1 cellular context compared by ENCODE assay signal in the genomic region with DNA sequence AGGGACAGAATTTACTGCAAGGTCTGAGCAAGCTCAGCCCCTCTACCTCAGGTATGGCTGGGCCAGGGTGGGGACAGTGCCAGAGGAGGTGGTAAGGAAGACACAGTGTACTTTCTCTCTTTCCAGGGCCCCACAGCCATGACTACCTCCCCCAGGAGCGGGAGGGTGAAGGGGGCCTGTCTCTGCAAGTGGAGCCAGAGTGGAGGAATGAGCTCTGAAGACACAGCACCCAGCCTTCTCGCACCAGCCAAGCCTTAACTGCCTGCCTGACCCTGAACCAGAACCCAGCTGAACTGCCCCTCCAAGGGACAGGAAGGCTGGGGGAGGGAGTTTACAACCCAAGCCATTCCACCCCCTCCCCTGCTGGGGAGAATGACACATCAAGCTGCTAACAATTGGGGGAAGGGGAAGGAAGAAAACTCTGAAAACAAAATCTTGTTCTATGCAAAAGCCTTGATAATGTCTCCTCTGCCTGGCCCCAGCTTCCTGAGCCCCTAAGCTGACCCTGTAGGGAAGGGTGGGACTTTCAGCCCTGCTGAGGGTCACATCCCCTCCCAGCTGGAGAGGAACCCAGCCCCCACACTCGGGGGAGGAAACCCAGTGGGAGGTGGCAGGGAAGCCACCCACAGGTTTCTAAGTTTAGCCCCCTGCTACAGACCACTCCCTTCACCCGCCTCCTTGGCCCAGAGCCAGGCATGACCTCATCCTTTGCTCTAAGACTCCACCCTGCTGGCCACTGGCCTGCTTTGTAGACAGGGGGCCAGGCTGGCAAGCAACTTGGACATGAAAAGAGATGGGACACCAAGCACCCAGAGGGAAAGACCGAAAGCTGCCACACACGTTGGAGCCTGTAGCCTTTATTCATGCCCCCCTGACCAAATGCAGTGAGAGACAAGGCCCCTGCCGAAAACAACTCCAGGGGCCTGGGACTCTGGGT.
TF ChIP-seq lines count a peak whose summit lies in the region.

No MANE protein-coding gene starts in this region.

TF ChIP-seq in HepG2, 621 proteins besides CTCF, POLR2A, EP300 and RAD21 (continued from another document and continues in another):
- TF ChIP-seq, protein P1, sequence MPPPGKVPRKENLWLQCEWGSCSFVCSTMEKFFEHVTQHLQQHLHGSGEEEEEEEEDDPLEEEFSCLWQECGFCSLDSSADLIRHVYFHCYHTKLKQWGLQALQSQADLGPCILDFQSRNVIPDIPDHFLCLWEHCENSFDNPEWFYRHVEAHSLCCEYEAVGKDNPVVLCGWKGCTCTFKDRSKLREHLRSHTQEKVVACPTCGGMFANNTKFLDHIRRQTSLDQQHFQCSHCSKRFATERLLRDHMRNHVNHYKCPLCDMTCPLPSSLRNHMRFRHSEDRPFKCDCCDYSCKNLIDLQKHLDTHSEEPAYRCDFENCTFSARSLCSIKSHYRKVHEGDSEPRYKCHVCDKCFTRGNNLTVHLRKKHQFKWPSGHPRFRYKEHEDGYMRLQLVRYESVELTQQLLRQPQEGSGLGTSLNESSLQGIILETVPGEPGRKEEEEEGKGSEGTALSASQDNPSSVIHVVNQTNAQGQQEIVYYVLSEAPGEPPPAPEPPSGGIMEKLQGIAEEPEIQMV (CRISPR knock-in tag; IDR thresholded peaks at IDR 0.05; ENCODE audit: low read depth): no peak
- TF ChIP-seq, protein P2, sequence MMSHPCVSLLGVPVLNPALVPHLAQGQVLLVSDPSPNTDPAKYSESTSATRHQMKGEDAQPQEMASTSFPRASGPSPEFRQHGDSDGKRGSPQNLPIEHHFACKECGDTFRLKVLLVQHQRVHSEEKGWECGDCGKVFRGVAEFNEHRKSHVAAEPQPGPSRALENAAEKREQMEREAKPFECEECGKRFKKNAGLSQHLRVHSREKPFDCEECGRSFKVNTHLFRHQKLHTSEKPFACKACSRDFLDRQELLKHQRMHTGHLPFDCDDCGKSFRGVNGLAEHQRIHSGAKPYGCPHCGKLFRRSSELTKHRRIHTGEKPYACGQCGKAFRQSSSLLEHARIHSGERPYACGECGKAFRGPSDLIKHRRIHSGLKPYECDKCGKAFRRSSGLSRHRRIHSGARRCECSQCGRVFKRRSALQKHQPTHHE (CRISPR knock-in tag; IDR thresholded peaks at IDR 0.05; ENCODE audit: borderline replicate concordance): no peak
- TF ChIP-seq GATAD2A (CRISPR knock-in tag; IDR thresholded peaks at IDR 0.05) (peak; percentile 69), BRF2 (CRISPR knock-in tag; IDR thresholded peaks at IDR 0.05) (no peak), MAZ (IDR thresholded peaks at IDR 0.05; ENCODE audit: borderline replicate concordance, low read depth, low read length) (peak; percentile 16; the same call in 1 of the 2 replicates), MAZ (CRISPR knock-in tag; IDR thresholded peaks at IDR 0.05; ENCODE audit: low read depth) (no peak), NONO (IDR thresholded peaks at IDR 0.05) (no peak), NONO (CRISPR knock-in tag; conservative IDR thresholded peaks at IDR 0.05) (0 out of 2 replicates have a peak, but pooled peaks have one; percentile 20), ZNF432 (CRISPR knock-in tag; IDR thresholded peaks at IDR 0.05; ENCODE audit: borderline replicate concordance) (no peak), ZNF205 (CRISPR knock-in tag; IDR thresholded peaks at IDR 0.05) (no peak), ZNF101 (CRISPR knock-in tag; IDR thresholded peaks at IDR 0.05; ENCODE audit: borderline replicate concordance, low read depth) (no peak), ZNF292 (CRISPR knock-in tag; IDR thresholded peaks at IDR 0.05; ENCODE audit: borderline replicate concordance, low read depth) (no peak), ZNF281 (CRISPR knock-in tag; IDR thresholded peaks at IDR 0.05; ENCODE audit: borderline replicate concordance) (peak; percentile 84), ZNF776 (CRISPR knock-in tag; IDR thresholded peaks at IDR 0.05) (no peak), NFKB2 (CRISPR knock-in tag; IDR thresholded peaks at IDR 0.05; ENCODE audit: borderline replicate concordance) (0 out of 2 replicates have a peak, but pooled peaks have one; percentile 15), RXRA (CRISPR knock-in tag; IDR thresholded peaks at IDR 0.05) (peak; percentile 53; the same call in 1 of the 2 replicates), PHB2 (IDR thresholded peaks at IDR 0.05; ENCODE audit: partially characterized antibody) (no peak), PHF5A (CRISPR knock-in tag; IDR thresholded peaks at IDR 0.05; ENCODE audit: low read depth, unreplicated experiment) (peak; percentile 32), ZNF878 (CRISPR knock-in tag; IDR thresholded peaks at IDR 0.05) (0 out of 2 replicates have a peak, but pooled peaks have one; percentile 39), KDM6A (CRISPR knock-in tag; IDR thresholded peaks at IDR 0.05; ENCODE audit: low read depth) (peak; percentile 38; the same call in 1 of the 2 replicates), U2AF1 (optimal IDR thresholded peaks at IDR 0.05; ENCODE audit: low read depth, low read length) (no peak), ZNF274 (CRISPR knock-in tag; IDR thresholded peaks at IDR 0.05) (0 out of 2 replicates have a peak, but pooled peaks have one; percentile 19), ZMYM4 (CRISPR knock-in tag; IDR thresholded peaks at IDR 0.05) (no peak; the same call in 1 of the 2 replicates), ZNF780A (CRISPR knock-in tag; IDR thresholded peaks at IDR 0.05) (no peak)
- TF ChIP-seq, protein P3, sequence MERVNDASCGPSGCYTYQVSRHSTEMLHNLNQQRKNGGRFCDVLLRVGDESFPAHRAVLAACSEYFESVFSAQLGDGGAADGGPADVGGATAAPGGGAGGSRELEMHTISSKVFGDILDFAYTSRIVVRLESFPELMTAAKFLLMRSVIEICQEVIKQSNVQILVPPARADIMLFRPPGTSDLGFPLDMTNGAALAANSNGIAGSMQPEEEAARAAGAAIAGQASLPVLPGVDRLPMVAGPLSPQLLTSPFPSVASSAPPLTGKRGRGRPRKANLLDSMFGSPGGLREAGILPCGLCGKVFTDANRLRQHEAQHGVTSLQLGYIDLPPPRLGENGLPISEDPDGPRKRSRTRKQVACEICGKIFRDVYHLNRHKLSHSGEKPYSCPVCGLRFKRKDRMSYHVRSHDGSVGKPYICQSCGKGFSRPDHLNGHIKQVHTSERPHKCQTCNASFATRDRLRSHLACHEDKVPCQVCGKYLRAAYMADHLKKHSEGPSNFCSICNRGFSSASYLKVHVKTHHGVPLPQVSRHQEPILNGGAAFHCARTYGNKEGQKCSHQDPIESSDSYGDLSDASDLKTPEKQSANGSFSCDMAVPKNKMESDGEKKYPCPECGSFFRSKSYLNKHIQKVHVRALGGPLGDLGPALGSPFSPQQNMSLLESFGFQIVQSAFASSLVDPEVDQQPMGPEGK (CRISPR knock-in tag; IDR thresholded peaks at IDR 0.05): peak; percentile 85
- TF ChIP-seq, protein P4, sequence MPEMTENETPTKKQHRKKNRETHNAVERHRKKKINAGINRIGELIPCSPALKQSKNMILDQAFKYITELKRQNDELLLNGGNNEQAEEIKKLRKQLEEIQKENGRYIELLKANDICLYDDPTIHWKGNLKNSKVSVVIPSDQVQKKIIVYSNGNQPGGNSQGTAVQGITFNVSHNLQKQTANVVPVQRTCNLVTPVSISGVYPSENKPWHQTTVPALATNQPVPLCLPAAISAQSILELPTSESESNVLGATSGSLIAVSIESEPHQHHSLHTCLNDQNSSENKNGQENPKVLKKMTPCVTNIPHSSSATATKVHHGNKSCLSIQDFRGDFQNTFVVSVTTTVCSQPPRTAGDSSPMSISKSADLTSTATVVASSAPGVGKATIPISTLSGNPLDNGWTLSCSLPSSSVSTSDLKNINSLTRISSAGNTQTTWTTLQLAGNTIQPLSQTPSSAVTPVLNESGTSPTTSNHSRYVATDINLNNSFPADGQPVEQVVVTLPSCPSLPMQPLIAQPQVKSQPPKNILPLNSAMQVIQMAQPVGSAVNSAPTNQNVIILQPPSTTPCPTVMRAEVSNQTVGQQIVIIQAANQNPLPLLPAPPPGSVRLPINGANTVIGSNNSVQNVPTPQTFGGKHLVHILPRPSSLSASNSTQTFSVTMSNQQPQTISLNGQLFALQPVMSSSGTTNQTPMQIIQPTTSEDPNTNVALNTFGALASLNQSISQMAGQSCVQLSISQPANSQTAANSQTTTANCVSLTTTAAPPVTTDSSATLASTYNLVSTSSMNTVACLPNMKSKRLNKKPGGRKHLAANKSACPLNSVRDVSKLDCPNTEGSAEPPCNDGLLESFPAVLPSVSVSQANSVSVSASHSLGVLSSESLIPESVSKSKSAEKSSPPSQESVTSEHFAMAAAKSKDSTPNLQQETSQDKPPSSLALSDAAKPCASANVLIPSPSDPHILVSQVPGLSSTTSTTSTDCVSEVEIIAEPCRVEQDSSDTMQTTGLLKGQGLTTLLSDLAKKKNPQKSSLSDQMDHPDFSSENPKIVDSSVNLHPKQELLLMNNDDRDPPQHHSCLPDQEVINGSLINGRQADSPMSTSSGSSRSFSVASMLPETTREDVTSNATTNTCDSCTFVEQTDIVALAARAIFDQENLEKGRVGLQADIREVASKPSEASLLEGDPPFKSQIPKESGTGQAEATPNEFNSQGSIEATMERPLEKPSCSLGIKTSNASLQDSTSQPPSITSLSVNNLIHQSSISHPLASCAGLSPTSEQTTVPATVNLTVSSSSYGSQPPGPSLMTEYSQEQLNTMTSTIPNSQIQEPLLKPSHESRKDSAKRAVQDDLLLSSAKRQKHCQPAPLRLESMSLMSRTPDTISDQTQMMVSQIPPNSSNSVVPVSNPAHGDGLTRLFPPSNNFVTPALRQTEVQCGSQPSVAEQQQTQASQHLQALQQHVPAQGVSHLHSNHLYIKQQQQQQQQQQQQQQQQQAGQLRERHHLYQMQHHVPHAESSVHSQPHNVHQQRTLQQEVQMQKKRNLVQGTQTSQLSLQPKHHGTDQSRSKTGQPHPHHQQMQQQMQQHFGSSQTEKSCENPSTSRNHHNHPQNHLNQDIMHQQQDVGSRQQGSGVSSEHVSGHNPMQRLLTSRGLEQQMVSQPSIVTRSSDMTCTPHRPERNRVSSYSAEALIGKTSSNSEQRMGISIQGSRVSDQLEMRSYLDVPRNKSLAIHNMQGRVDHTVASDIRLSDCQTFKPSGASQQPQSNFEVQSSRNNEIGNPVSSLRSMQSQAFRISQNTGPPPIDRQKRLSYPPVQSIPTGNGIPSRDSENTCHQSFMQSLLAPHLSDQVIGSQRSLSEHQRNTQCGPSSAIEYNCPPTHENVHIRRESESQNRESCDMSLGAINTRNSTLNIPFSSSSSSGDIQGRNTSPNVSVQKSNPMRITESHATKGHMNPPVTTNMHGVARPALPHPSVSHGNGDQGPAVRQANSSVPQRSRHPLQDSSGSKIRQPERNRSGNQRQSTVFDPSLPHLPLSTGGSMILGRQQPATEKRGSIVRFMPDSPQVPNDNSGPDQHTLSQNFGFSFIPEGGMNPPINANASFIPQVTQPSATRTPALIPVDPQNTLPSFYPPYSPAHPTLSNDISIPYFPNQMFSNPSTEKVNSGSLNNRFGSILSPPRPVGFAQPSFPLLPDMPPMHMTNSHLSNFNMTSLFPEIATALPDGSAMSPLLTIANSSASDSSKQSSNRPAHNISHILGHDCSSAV (CRISPR knock-in tag; IDR thresholded peaks at IDR 0.05; ENCODE audit: borderline replicate concordance): no peak
- TF ChIP-seq, protein P5, sequence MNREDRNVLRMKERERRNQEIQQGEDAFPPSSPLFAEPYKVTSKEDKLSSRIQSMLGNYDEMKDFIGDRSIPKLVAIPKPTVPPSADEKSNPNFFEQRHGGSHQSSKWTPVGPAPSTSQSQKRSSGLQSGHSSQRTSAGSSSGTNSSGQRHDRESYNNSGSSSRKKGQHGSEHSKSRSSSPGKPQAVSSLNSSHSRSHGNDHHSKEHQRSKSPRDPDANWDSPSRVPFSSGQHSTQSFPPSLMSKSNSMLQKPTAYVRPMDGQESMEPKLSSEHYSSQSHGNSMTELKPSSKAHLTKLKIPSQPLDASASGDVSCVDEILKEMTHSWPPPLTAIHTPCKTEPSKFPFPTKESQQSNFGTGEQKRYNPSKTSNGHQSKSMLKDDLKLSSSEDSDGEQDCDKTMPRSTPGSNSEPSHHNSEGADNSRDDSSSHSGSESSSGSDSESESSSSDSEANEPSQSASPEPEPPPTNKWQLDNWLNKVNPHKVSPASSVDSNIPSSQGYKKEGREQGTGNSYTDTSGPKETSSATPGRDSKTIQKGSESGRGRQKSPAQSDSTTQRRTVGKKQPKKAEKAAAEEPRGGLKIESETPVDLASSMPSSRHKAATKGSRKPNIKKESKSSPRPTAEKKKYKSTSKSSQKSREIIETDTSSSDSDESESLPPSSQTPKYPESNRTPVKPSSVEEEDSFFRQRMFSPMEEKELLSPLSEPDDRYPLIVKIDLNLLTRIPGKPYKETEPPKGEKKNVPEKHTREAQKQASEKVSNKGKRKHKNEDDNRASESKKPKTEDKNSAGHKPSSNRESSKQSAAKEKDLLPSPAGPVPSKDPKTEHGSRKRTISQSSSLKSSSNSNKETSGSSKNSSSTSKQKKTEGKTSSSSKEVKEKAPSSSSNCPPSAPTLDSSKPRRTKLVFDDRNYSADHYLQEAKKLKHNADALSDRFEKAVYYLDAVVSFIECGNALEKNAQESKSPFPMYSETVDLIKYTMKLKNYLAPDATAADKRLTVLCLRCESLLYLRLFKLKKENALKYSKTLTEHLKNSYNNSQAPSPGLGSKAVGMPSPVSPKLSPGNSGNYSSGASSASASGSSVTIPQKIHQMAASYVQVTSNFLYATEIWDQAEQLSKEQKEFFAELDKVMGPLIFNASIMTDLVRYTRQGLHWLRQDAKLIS (CRISPR knock-in tag; IDR thresholded peaks at IDR 0.05): no peak
- TF ChIP-seq, protein P6, sequence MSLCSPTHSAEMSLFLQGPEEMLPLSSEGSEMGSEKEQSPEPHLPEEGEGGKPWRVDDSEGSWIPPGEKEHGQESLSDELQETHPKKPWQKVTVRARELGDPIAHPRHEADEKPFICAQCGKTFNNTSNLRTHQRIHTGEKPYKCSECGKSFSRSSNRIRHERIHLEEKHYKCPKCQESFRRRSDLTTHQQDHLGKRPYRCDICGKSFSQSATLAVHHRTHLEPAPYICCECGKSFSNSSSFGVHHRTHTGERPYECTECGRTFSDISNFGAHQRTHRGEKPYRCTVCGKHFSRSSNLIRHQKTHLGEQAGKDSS (CRISPR knock-in tag; IDR thresholded peaks at IDR 0.05; ENCODE audit: borderline replicate concordance, low read depth): no peak
